Comparison of ENCODE assay signal across 33 cellular contexts in the genomic region with DNA sequence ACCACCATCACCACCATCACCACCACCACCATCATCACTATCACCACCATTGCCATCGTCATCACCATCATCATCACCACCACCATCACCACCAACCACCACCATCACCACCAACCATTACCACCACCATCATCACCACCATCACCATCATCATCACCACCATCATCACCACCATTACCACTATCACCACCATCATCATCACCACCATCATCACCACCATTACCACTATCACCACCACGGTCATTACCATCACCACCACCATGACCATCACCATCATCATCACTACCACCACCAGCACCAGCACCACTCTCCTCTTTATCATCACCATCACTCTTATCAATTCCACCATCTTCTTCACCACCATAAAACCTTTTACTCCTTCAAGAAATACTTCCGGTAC. TPM values are rescaled to one million over a fixed set of nuclear protein-coding genes. Genes with fewer than 3 reads are reported as not detected.
"Had no signal": no experiment of that assay in that cellular context is flagged by ENCODE, and none has a peak within 500 bp of the region (broad histone marks: within the 10 kb centered on the region; RNA-seq: fewer than 3 reads in every experiment).

No MANE protein-coding gene starts in this region.

- ATAC-seq: effector memory CD8-positive, alpha-beta T cell; esophagus mucosa; gastrocnemius medialis; heart right ventricle; left cardiac atrium; left lung; left ventricle myocardium superior; lower lobe of right lung; mucosa of descending colon had no signal

- H3K9me3 ChIP-seq: colonic mucosa, gastrocnemius medialis had no signal

- FAIRE-seq: endometrium, islet of Langerhans, keratinocyte had no signal

- H3K27ac ChIP-seq: colonic mucosa, epithelial cell of prostate, esophagus squamous epithelium, gastrocnemius medialis, heart right ventricle, left lung, lower lobe of right lung had no signal

- H3K4me3 ChIP-seq: colonic mucosa, esophagus squamous epithelium, gastrocnemius medialis, heart right ventricle, left lung, lower lobe of right lung, mucosa of descending colon had no signal

- H3K36me3 ChIP-seq: colonic mucosa, esophagus squamous epithelium, gastrocnemius medialis, heart right ventricle, left lung, lower lobe of right lung had no signal

- DNase-seq: colonic mucosa; cortex of kidney; effector CD8-positive, alpha-beta T cell; effector memory CD8-positive, alpha-beta T cell; endodermal cell; erythroblast; esophagus squamous epithelium; foreskin fibroblast; foreskin melanocyte; gastrocnemius medialis; glutamatergic neuron; head of caudate nucleus; heart right ventricle; hippocampal formation; left cardiac atrium; left lung; left ventricle myocardium superior; lower lobe of right lung; mesenchymal stem cell; mucosa of descending colon had no signal

- H3K4me1 ChIP-seq: colonic mucosa, gastrocnemius medialis, left lung had no signal

RNA-seq across cellular contexts. Expression of gene TMEM114, which starts 1.1 kb away (rescaled TPM):
- total RNA-seq: colonic mucosa, dermis microvascular lymphatic vessel endothelial cell, esophagus mucosa, esophagus squamous epithelium, gastrocnemius medialis, glomerular endothelial cell, kidney epithelial cell, left cardiac atrium, left lung, left ventricle myocardium superior, lower leg skin, lower lobe of right lung, lung microvascular endothelial cell, mesenteric fat pad, mesothelial cell of epicardium, myocyte had no signal
- polyA plus RNA-seq: heart right ventricle, keratinocyte had no signal
